8 cellular contexts compared by ENCODE assay signal in the genomic region with DNA sequence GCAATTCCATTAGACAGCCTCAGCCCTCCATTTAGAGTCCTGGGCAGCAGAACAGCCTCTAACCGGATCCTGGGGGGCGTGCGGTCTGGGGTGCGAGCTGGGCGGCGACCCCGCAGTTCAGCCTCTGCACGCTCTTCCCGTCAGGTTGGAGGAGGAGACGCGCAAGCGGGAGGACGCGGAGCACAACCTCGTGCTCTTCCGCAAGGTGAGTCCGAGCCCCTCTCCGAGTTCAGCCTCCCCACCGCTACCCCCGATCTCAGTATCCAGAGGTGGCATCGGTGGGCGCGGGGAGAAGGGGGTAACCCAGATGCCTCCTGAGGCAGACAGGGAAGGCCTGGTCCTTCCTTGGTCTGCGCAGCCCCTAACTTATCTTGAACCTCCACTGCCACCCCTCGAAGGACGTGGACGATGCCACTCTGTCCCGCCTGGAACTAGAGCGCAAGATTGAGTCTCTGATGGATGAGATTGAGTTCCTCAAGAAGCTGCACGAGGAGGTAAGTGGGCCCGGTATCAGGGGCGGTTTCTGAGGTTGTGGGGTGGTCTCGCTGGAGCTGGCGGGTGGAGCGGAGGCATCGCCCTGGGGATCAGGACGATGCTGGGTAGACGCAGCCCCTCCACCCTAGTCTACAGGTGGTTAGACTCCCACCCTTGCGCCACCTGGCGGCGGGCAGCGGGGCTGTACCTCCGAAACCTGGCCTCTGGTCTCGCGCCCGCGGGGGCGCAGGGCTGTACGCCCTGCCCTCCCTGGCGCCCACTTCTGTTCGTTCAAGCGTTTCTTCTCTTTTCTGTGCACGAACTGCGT. TPM values are rescaled to one million over a fixed set of nuclear protein-coding genes. Genes with fewer than 3 reads are reported as not detected.
A peak's percentile ranks its signal among the peaks of the same experiment; 100 is the strongest.
DNase-seq lines count a peak whose midpoint lies in the region; ATAC-seq and TF ChIP-seq lines count a peak whose summit lies in the region.

No MANE protein-coding gene starts in this region.

- H3K9me3 ChIP-seq in SK-N-SH (no peaks in the 10 kb centered on the region), right cardiac atrium (ENCODE audit: control insufficient read depth, low read length) (no peaks in the 10 kb centered on the region)

- no peak overlapping the region for H2AFZ ChIP-seq in SK-N-SH (ENCODE audit: low read depth)

- no peak for TF ChIP-seq EP300 in SK-N-SH (IDR thresholded peaks at IDR 0.05; ENCODE audit: borderline replicate concordance in 1 of 2, low read depth in 1 of 2, low read length in 1 of 2)

- no peak overlapping the region for H3K4me2 ChIP-seq in SK-N-SH

- WGBS in SK-N-SH (ENCODE audit: low lambda C conversion rate) = 87% methylated on average over 48 of the region's 54 CpGs
- 17% methylated on average over 54 of the region's 54 CpGs for WGBS in right cardiac atrium

- DNase-seq in SK-N-SH = peak; percentile 39
- peak; percentile 78 for DNase-seq in RPMI8226
- DNase-seq in activated naive CD4-positive, alpha-beta T cell treated with anti-CD3 and anti-CD28 coated beads, Interleukin-2, amount 50 U/mL, for 16 hours = peak; percentile 71
- DNase-seq in right cardiac atrium = peak; percentile 45 to 78 (median 69)
- peak; percentile 36 for DNase-seq in stimulated activated CD4-positive, alpha-beta T cell treated with anti-CD3 and anti-CD28 coated beads, Interleukin-2, amount 100 ng/mL, for 4 hours (ENCODE audit: low read depth)
- no peak for DNase-seq in occipital lobe (lab: John Stamatoyannopoulos, UW)

- no peaks in the 10 kb centered on the region for H3K9me2 ChIP-seq in SK-N-SH

- TF ChIP-seq CTCF in SK-N-SH (IDR thresholded peaks at IDR 0.05) = no peak

- H3K79me2 ChIP-seq in SK-N-SH (ENCODE audit: insufficient read depth) = no peaks in the 10 kb centered on the region

- POLR2A ChIA-PET in SK-N-SH (lab: Yijun Ruan, JAX) = interaction anchor here (3.6 kb wide), 1 partner anchor 26 kb away, joined by 34 read pairs; a partner anchor contains a TSS

- no peak overlapping the region; a peak in 1 of 4 replicates for H3K4me3 ChIP-seq in SK-N-SH (ENCODE audit: low read depth in 2 of 2, low read length in 1 of 2)
- no peak overlapping the region for H3K4me3 ChIP-seq in right cardiac atrium (ENCODE audit: low read length)

- no peaks in the 10 kb centered on the region for H4K20me1 ChIP-seq in SK-N-SH (ENCODE audit: insufficient read depth)

- no peaks in the 10 kb centered on the region for H3F3A ChIP-seq in SK-N-SH (replicated peaks; ENCODE audit: insufficient read depth)

- H3K27me3 ChIP-seq in SK-N-SH (ENCODE audit: insufficient read depth) = no peaks in the 10 kb centered on the region
- H3K27me3 ChIP-seq in right cardiac atrium (ENCODE audit: control insufficient read depth, insufficient read depth) = no peaks in the 10 kb centered on the region

- H3K27ac ChIP-seq in SK-N-SH (ENCODE audit: low read depth in 2 of 2, low read length in 1 of 2) (no peak overlapping the region), right cardiac atrium (ENCODE audit: low read length) (no peak overlapping the region)

- intact Hi-C loops in right cardiac atrium (cut with DNase I) = no loop called here

- no peak for TF ChIP-seq RAD21 in SK-N-SH (IDR thresholded peaks at IDR 0.05; ENCODE audit: low read length)

- no peaks in the 10 kb centered on the region for H3K36me3 ChIP-seq in SK-N-SH (replicated peaks in 1 of 2; ENCODE audit: control insufficient read depth in 1 of 2, insufficient read depth in 2 of 2, low read length in 1 of 2)

- H3K9ac ChIP-seq in SK-N-SH = no peak overlapping the region

- CTCF ChIA-PET in SK-N-SH (lab: Yijun Ruan, JAX) = interaction anchor here (1.5 to 29.6 kb wide), 4 partner anchors 7 to 61 kb away, joined by 6 to 658 read pairs (median 134); a partner anchor contains a TSS

- H3K4me1 ChIP-seq in SK-N-SH (ENCODE audit: control insufficient read depth in 1 of 2, insufficient read depth in 2 of 2, low read depth in 1 of 2, low read length in 1 of 2) = peaks cover 7 to 29% of the 10 kb centered on the region in 2 experiments; a peak in 3 of 4 replicates
- H3K4me1 ChIP-seq in right cardiac atrium (ENCODE audit: control insufficient read depth, insufficient read depth, low read length) = peaks cover 4% of the 10 kb centered on the region

- no peak for ATAC-seq in SK-N-SH treated with all-trans-retinoic acid at 6 μM for 48 hours
- ATAC-seq in right cardiac atrium = peak in 1 of 2 donors; percentile 32
- ATAC-seq in HG02588 (IDR thresholded peaks at IDR 0.05; ENCODE audit: unreplicated experiment) = no peak

TF ChIP-seq in SK-N-SH, 30 proteins besides CTCF, POLR2A, EP300 and RAD21 (continues in another document):
- TF ChIP-seq FOXM1 (IDR thresholded peaks at IDR 0.05; ENCODE audit: low read depth) (no peak), POLR2AphosphoS5 (IDR thresholded peaks at IDR 0.05; ENCODE audit: low read depth, low read length) (no peak), MXI1 (IDR thresholded peaks at IDR 0.05; ENCODE audit: low read depth, low read length) (no peak), RXRA (IDR thresholded peaks at IDR 0.05; ENCODE audit: borderline replicate concordance, low read depth) (no peak), MEF2A (IDR thresholded peaks at IDR 0.05; ENCODE audit: borderline replicate concordance, low read depth) (no peak), NFIC (IDR thresholded peaks at IDR 0.05; ENCODE audit: borderline replicate concordance) (no peak)
- TF ChIP-seq, protein P1, sequence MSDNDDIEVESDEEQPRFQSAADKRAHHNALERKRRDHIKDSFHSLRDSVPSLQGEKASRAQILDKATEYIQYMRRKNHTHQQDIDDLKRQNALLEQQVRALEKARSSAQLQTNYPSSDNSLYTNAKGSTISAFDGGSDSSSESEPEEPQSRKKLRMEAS (IDR thresholded peaks at IDR 0.05; ENCODE audit: low read depth) = no peak
- TF ChIP-seq, protein P2, sequence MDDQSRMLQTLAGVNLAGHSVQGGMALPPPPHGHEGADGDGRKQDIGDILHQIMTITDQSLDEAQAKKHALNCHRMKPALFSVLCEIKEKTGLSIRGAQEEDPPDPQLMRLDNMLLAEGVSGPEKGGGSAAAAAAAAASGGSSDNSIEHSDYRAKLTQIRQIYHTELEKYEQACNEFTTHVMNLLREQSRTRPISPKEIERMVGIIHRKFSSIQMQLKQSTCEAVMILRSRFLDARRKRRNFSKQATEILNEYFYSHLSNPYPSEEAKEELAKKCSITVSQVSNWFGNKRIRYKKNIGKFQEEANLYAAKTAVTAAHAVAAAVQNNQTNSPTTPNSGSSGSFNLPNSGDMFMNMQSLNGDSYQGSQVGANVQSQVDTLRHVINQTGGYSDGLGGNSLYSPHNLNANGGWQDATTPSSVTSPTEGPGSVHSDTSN (IDR thresholded peaks at IDR 0.05) = no peak

TF ChIP-seq in SK-N-SH treated with all-trans-retinoic acid at 6 μM for 48 hours, 23 proteins besides CTCF, POLR2A, EP300 and RAD21:
- TF ChIP-seq ZNF70 (CRISPR knock-in tag; IDR thresholded peaks at IDR 0.05) (no peak), TCF4 (CRISPR knock-in tag; IDR thresholded peaks at IDR 0.05; ENCODE audit: borderline replicate concordance) (no peak), RARB (CRISPR knock-in tag; IDR thresholded peaks at IDR 0.05) (no peak), ZNF8 (CRISPR knock-in tag; IDR thresholded peaks at IDR 0.05) (no peak), ZFP3 (CRISPR knock-in tag; IDR thresholded peaks at IDR 0.05) (no peak), TOX (CRISPR knock-in tag; IDR thresholded peaks at IDR 0.05; ENCODE audit: borderline replicate concordance) (no peak), SNAI2 (CRISPR knock-in tag; IDR thresholded peaks at IDR 0.05) (no peak)
- TF ChIP-seq, protein P3, sequence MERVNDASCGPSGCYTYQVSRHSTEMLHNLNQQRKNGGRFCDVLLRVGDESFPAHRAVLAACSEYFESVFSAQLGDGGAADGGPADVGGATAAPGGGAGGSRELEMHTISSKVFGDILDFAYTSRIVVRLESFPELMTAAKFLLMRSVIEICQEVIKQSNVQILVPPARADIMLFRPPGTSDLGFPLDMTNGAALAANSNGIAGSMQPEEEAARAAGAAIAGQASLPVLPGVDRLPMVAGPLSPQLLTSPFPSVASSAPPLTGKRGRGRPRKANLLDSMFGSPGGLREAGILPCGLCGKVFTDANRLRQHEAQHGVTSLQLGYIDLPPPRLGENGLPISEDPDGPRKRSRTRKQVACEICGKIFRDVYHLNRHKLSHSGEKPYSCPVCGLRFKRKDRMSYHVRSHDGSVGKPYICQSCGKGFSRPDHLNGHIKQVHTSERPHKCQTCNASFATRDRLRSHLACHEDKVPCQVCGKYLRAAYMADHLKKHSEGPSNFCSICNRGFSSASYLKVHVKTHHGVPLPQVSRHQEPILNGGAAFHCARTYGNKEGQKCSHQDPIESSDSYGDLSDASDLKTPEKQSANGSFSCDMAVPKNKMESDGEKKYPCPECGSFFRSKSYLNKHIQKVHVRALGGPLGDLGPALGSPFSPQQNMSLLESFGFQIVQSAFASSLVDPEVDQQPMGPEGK (CRISPR knock-in tag; IDR thresholded peaks at IDR 0.05; ENCODE audit: borderline replicate concordance) = no peak

RNA-seq across cellular contexts. Expression of a gene that starts 1.3 kb away (rescaled TPM):
- polyA plus RNA-seq in SK-N-SH (2012; rRNA removed) = 1.7 and 1.9 TPM in 2 replicates
- polyA plus RNA-seq in SK-N-SH (2012; cell fraction: cytosol; rRNA removed) = 0.37 and 0.80 TPM in 2 replicates
- polyA plus RNA-seq in SK-N-SH (2012; cell fraction: nucleus; rRNA removed) = 9.5 and 15.2 TPM in 2 replicates
- 1 to 10 TPM in 1 of 4 donors, under 1 TPM in 3; 0.57 to 1.8 (median 0.94) TPM for total RNA-seq in right cardiac atrium
- 2.0 TPM for polyA plus RNA-seq in right cardiac atrium
- not detected for total RNA-seq in occipital lobe

RNA-seq across cellular contexts. Expression of a gene that starts 26.8 kb away (rescaled TPM):
- polyA plus RNA-seq in SK-N-SH (2012; rRNA removed) (15.0 and 26.2 TPM in 2 replicates), right cardiac atrium (0.25 TPM)
- polyA plus RNA-seq in SK-N-SH (2012; cell fraction: cytosol; rRNA removed) = 13.0 and 14.9 TPM in 2 replicates
- polyA plus RNA-seq in SK-N-SH (2012; cell fraction: nucleus; rRNA removed) = 46.8 and 65.0 TPM in 2 replicates
- total RNA-seq in right cardiac atrium (1 to 10 TPM in 1 of 4 donors, under 1 TPM in 2, not detected in 1; 0.65 to 1.7 (median 0.93) TPM), occipital lobe (1.2 TPM)

RNA-seq across cellular contexts. Expression of a gene that starts 31.4 kb away (rescaled TPM):
- polyA plus RNA-seq in SK-N-SH (2012; rRNA removed) = 3.3 and 4.6 TPM in 2 replicates
- polyA plus RNA-seq in SK-N-SH (2012; cell fraction: cytosol; rRNA removed) = 3.6 and 4.5 TPM in 2 replicates
- polyA plus RNA-seq in SK-N-SH (2012; cell fraction: nucleus; rRNA removed) = 2.4 and 2.8 TPM in 2 replicates
- total RNA-seq in right cardiac atrium = 10 to 100 TPM; 34.2 to 71.7 (median 66.7) TPM
- polyA plus RNA-seq in right cardiac atrium = 106 TPM
- total RNA-seq in occipital lobe = 33.5 TPM

RNA-seq across cellular contexts. Expression of a gene that starts 40.8 kb away (rescaled TPM):
- polyA plus RNA-seq in SK-N-SH (2012; rRNA removed) (9.8 and 14.6 TPM in 2 replicates), right cardiac atrium (not detected)
- 6.4 and 10.9 TPM in 2 replicates for polyA plus RNA-seq in SK-N-SH (2012; cell fraction: cytosol; rRNA removed)
- polyA plus RNA-seq in SK-N-SH (2012; cell fraction: nucleus; rRNA removed) = 16.9 and 21.6 TPM in 2 replicates
- total RNA-seq in right cardiac atrium (not detected), occipital lobe (0.16 TPM)

RNA-seq across cellular contexts. Expression of a gene that starts 50.5 kb away (rescaled TPM):
- polyA plus RNA-seq in SK-N-SH (2012; rRNA removed) = 4.5 and 5.3 TPM in 2 replicates
- polyA plus RNA-seq in SK-N-SH (2012; cell fraction: cytosol; rRNA removed) = 3.5 and 4.0 TPM in 2 replicates
- 5.0 and 5.8 TPM in 2 replicates for polyA plus RNA-seq in SK-N-SH (2012; cell fraction: nucleus; rRNA removed)
- total RNA-seq in right cardiac atrium = under 1 TPM; 0.24 to 0.86 (median 0.44) TPM
- 0.09 TPM for polyA plus RNA-seq in right cardiac atrium
- total RNA-seq in occipital lobe = 0.78 TPM
